Comparison of ENCODE assay signal across 16 cellular contexts in genomic region chr10:96272986-96273280, GRCh38. TPM values are rescaled to one million over a fixed set of nuclear protein-coding genes. Genes with fewer than 3 reads are reported as not detected.
A peak's percentile ranks its signal among the peaks of the same experiment; 100 is the strongest.
DNase-seq lines count a peak whose midpoint lies in the region; ATAC-seq and TF ChIP-seq lines count a peak whose summit lies in the region.
"Had no signal": no experiment of that assay in that cellular context is flagged by ENCODE, and none has a peak within 500 bp of the region (broad histone marks: within the 10 kb centered on the region; RNA-seq: fewer than 3 reads in every experiment).

No MANE protein-coding gene starts in this region.

- H3K27ac ChIP-seq in Karpas-422 (ENCODE audit: low read length) (peak overlapping the region; percentile 100), foreskin keratinocyte (no peak overlapping the region), suprapubic skin (peak overlapping the region; percentile 42)
- H3K27ac ChIP-seq: uterus had no signal

- H3K9me3 ChIP-seq in Karpas-422 (ENCODE audit: low read length) (no peaks in the 10 kb centered on the region), suprapubic skin (no peaks in the 10 kb centered on the region)
- H3K9me3 ChIP-seq: uterus had no signal

- peaks cover 37% of the 10 kb centered on the region for H3K79me2 ChIP-seq in Karpas-422 (ENCODE audit: low read length)

- H3K27me3 ChIP-seq in Karpas-422 (ENCODE audit: low read length) = no peaks in the 10 kb centered on the region
- no peaks in the 10 kb centered on the region for H3K27me3 ChIP-seq in foreskin keratinocyte
- H3K27me3 ChIP-seq in suprapubic skin = no peaks in the 10 kb centered on the region
- H3K27me3 ChIP-seq: uterus had no signal

- peaks cover 5% of the 10 kb centered on the region; the same call in 1 of the 2 replicates for H4K20me1 ChIP-seq in Karpas-422 (ENCODE audit: insufficient read depth, low read depth, low read length)

- TF ChIP-seq CTCF in foreskin keratinocyte (conservative IDR thresholded peaks at IDR 0.05) = no peak
- TF ChIP-seq CTCF in suprapubic skin (IDR thresholded peaks at IDR 0.05) = no peak

- no peak overlapping the region for H2AFZ ChIP-seq in Karpas-422 (ENCODE audit: low read length)

- peak overlapping the region; percentile 84 for H3K9ac ChIP-seq in Karpas-422 (ENCODE audit: low read length)

- DNase-seq in Karpas-422 = no peak
- DNase-seq in foreskin keratinocyte = no peak
- DNase-seq in suprapubic skin (ENCODE audit: low spot score in 2 of 2) = no peak
- DNase-seq in SK-N-DZ (ENCODE audit: low spot score) = no peak
- DNase-seq in MV-4-11 (lab: John Stamatoyannopoulos, UW) = no peak
- DNase-seq: activated CD8-positive, alpha-beta memory T cell treated with anti-CD3 and anti-CD28 coated beads for 24 hours; activated gamma-delta T cell; CD4-positive, CD25-positive, alpha-beta regulatory T cell; effector memory CD4-positive, alpha-beta T cell; NK-92 treated with Interleukin-12 subunit alpha and Interleukin-12 subunit beta, amount 100 ng/mL, for 24 hours; SIG-M5; uterus had no signal

- no peaks in the 10 kb centered on the region for H3K9me2 ChIP-seq in Karpas-422 (replicated peaks; ENCODE audit: insufficient read depth, low read length)

- TF ChIP-seq EP300 in suprapubic skin (IDR thresholded peaks at IDR 0.05) = no peak

- H3K4me3 ChIP-seq in Karpas-422 (ENCODE audit: low read length) (peak overlapping the region; percentile 96), suprapubic skin (no peak overlapping the region)
- H3K4me3 ChIP-seq: uterus had no signal

- peak; percentile 5 for ATAC-seq in GM19397 (IDR thresholded peaks at IDR 0.05; ENCODE audit: unreplicated experiment)
- ATAC-seq in foreskin keratinocyte = peak; percentile 2
- ATAC-seq in HG02798 (IDR thresholded peaks at IDR 0.05; ENCODE audit: poor library complexity, unreplicated experiment) = no peak

- H3K36me3 ChIP-seq in Karpas-422 (ENCODE audit: insufficient read depth, low read length) (peaks cover 21% of the 10 kb centered on the region), suprapubic skin (no peaks in the 10 kb centered on the region)
- H3K36me3 ChIP-seq: uterus had no signal

- TF ChIP-seq POLR2A in suprapubic skin (IDR thresholded peaks at IDR 0.05) = no peak

- peak overlapping the region; percentile 84 for H3K4me2 ChIP-seq in Karpas-422 (ENCODE audit: low read depth, low read length, poor library complexity, severe bottlenecking)

- H3K4me1 ChIP-seq in Karpas-422 (ENCODE audit: low read length) (peaks cover 66% of the 10 kb centered on the region), foreskin keratinocyte (peaks cover 3% of the 10 kb centered on the region), suprapubic skin (peaks cover 41% of the 10 kb centered on the region)
- H3K4me1 ChIP-seq: uterus had no signal

RNA-seq across cellular contexts. Expression of gene BLNK, which starts 1.6 kb away (rescaled TPM):
- total RNA-seq in Karpas-422 (2014; rRNA removed; shearing (Covaris generic); ENCODE audit: low replicate concordance) = 51.7 and 99.1 TPM in 2 replicates
- total RNA-seq in foreskin keratinocyte = not detected in 2 replicates
- 0.06 TPM in 2 replicates for polyA plus RNA-seq in foreskin keratinocyte
- 1 to 10 TPM; 4.7 to 9.7 (median 5.7) TPM for total RNA-seq in suprapubic skin
- not detected in 2 replicates for polyA plus RNA-seq in SK-N-DZ (2014; cell fraction: cytosol; rRNA removed)
- polyA plus RNA-seq in SK-N-DZ (2014; cell fraction: nucleus; rRNA removed) = not detected in 2 replicates
- total RNA-seq: glomerular endothelial cell had no signal

RNA-seq across cellular contexts. Expression of gene DNTT, which starts 31.3 kb away (rescaled TPM):
- total RNA-seq in Karpas-422 (2014; rRNA removed; shearing (Covaris generic); ENCODE audit: low replicate concordance) = not detected in 2 replicates
- total RNA-seq in foreskin keratinocyte (not detected in 2 replicates), suprapubic skin (not detected)
- not detected in 2 replicates for polyA plus RNA-seq in foreskin keratinocyte
- not detected in 2 replicates for polyA plus RNA-seq in SK-N-DZ (2014; cell fraction: cytosol; rRNA removed)
- not detected in 2 replicates for polyA plus RNA-seq in SK-N-DZ (2014; cell fraction: nucleus; rRNA removed)
- total RNA-seq: CD4-positive, CD25-positive, alpha-beta regulatory T cell; glomerular endothelial cell; posterior vena cava had no signal
